In the genomic region with DNA sequence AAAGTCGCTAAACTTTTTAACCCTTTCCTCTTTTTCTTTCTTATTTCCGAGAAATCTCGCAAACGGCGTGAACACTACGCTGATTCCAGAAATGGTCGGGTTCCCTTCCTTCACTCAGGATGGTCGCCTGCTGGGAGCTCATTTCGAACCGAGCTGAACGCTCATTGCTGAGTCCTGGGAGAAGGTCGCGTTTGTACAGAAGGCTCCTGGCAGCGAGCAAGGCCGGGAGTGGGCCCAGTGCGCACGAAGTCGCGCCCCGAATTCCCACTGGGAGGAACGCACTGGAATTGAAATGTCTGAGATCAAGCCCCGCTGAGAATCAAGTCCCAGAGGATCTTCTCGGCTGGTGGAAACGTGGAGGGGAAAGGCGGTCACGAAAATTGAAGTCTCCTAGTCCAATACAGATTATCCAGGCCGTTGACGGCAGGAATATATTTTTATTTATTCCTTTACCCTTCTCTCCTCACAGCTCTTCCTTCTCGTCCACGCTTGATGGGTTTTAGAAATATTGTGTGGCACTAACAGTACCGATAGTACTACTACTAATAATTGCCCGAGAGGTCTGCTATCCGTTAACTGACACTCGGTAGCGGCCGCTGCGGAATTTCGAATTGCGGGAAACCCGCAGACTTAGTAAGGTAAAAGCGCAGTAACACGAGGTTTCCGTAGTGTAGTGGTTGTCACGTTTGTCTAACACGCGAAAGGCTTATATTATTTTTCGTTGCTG, we compare ENCODE assay signal across 14 cellular contexts.
A peak's percentile ranks its signal among the peaks of the same experiment; 100 is the strongest.
DNase-seq lines count a peak whose midpoint lies in the region; ATAC-seq and TF ChIP-seq lines count a peak whose summit lies in the region.
"Had no signal": no experiment of that assay in that cellular context is flagged by ENCODE, and none has a peak within 500 bp of the region (broad histone marks: within the 10 kb centered on the region; RNA-seq: fewer than 3 reads in every experiment).

No MANE protein-coding gene starts in this region.

- TF ChIP-seq CTCF in fibroblast of pulmonary artery (IDR thresholded peaks at IDR 0.05; ENCODE audit: low read length, missing control alignments) (no peak), retinal pigment epithelial cell (conservative IDR thresholded peaks at IDR 0.05; ENCODE audit: low read depth, low read length) (no peak), RWPE1 (conservative IDR thresholded peaks at IDR 0.05; ENCODE audit: low read depth) (no peak)

- intact Hi-C loops in activated CD4-positive, alpha-beta memory T cell treated with anti-CD3 and anti-CD28 coated beads for 36 hours (cut with micrococcal nuclease) = loop anchor here (5.0 kb wide), 1 partner anchor 88 kb away; no protein-coding TSS in a partner anchor

- CTCF ChIA-PET in activated CD4-positive, alpha-beta memory T cell treated with anti-CD3 and anti-CD28 coated beads for 36 hours (lab: Charles Lee) = interaction anchor here (1.2 to 1.7 kb wide), 2 partner anchors 11 to 72 kb away, joined by 3 read pairs; no protein-coding TSS in a partner anchor
- CTCF ChIA-PET in RWPE1 (lab: Yijun Ruan, JAX) = interaction anchor here (0.6 kb wide), 1 partner anchor 92 kb away, joined by 3 read pairs; no protein-coding TSS in a partner anchor

- no peak for DNase-seq in activated T-cell treated with anti-CD3 and anti-CD28 coated beads, Interleukin-2, amount 50 U/mL, for 72 hours
- no peak for DNase-seq in activated T-cell treated with anti-CD3 and anti-CD28 coated beads, Interleukin-2, amount 50 U/mL, for 1 hour
- no peak for DNase-seq in activated CD4-positive, alpha-beta memory T cell treated with anti-CD3 and anti-CD28 coated beads for 36 hours
- no peak for DNase-seq in fibroblast of pulmonary artery (ENCODE audit: low read depth)
- no peak for DNase-seq in retinal pigment epithelial cell (ENCODE audit: low read depth)
- DNase-seq in RWPE1 (ENCODE audit: low spot score) = no peak
- DNase-seq in substantia nigra (lab: John Stamatoyannopoulos, UW) = no peak
- DNase-seq: activated CD4-positive, alpha-beta T cell treated with anti-CD3 and anti-CD28 coated beads for 4 hours; cerebellar nuclear complex; Kasumi-1; NCI-H226 had no signal

- peak overlapping the region; percentile 65 to 66 for H3K4me3 Mint-ChIP-seq in activated T-cell treated with anti-CD3 and anti-CD28 coated beads, Interleukin-2, amount 50 U/mL, for 72 hours
- H3K4me3 Mint-ChIP-seq in activated CD4-positive, alpha-beta memory T cell treated with anti-CD3 and anti-CD28 coated beads for 36 hours = peak overlapping the region; percentile 29

- peaks cover 75% of the 10 kb centered on the region for H3K27me3 Mint-ChIP-seq in activated T-cell treated with anti-CD3 and anti-CD28 coated beads, Interleukin-2, amount 50 U/mL, for 72 hours (ENCODE audit: low read depth)
- H3K27me3 Mint-ChIP-seq in activated CD4-positive, alpha-beta memory T cell treated with anti-CD3 and anti-CD28 coated beads for 36 hours = peaks cover 62% of the 10 kb centered on the region

- peak overlapping the region; percentile 8 for H3K27ac Mint-ChIP-seq in activated T-cell treated with anti-CD3 and anti-CD28 coated beads, Interleukin-2, amount 50 U/mL, for 72 hours
- H3K27ac Mint-ChIP-seq in activated CD4-positive, alpha-beta memory T cell treated with anti-CD3 and anti-CD28 coated beads for 36 hours = no peak overlapping the region

- H3K9me3 Mint-ChIP-seq in activated T-cell treated with anti-CD3 and anti-CD28 coated beads, Interleukin-2, amount 50 U/mL, for 72 hours = no peaks in the 10 kb centered on the region
- peaks cover 6% of the 10 kb centered on the region for H3K9me3 Mint-ChIP-seq in activated CD4-positive, alpha-beta memory T cell treated with anti-CD3 and anti-CD28 coated beads for 36 hours

- POLR2A ChIA-PET in activated CD4-positive, alpha-beta memory T cell treated with anti-CD3 and anti-CD28 coated beads for 36 hours (lab: Charles Lee) = no interaction called here
- POLR2A ChIA-PET in RWPE1 (lab: Yijun Ruan, JAX; ENCODE audit: low non-redundant PET) = no interaction called here

- H3K36me3 Mint-ChIP-seq in activated T-cell treated with anti-CD3 and anti-CD28 coated beads, Interleukin-2, amount 50 U/mL, for 72 hours (ENCODE audit: insufficient read depth in 2 of 2) = peaks cover 3 to 9% of the 10 kb centered on the region in 2 donors
- peaks cover 8% of the 10 kb centered on the region for H3K36me3 Mint-ChIP-seq in activated CD4-positive, alpha-beta memory T cell treated with anti-CD3 and anti-CD28 coated beads for 36 hours

- H3K4me1 Mint-ChIP-seq in activated T-cell treated with anti-CD3 and anti-CD28 coated beads, Interleukin-2, amount 50 U/mL, for 72 hours (ENCODE audit: low read depth) = peaks cover 21% of the 10 kb centered on the region
- peaks cover 11% of the 10 kb centered on the region for H3K4me1 Mint-ChIP-seq in activated CD4-positive, alpha-beta memory T cell treated with anti-CD3 and anti-CD28 coated beads for 36 hours (ENCODE audit: low read depth)

- peak overlapping the region; percentile 17 for H3K4me3 ChIP-seq in fibroblast of pulmonary artery (replicated peaks; ENCODE audit: low read depth, low read length)
- peak overlapping the region; percentile 35 for H3K4me3 ChIP-seq in retinal pigment epithelial cell (ENCODE audit: low read length)

- H3K27ac ChIP-seq in RWPE1 = no peak overlapping the region
- H3K27ac ChIP-seq in substantia nigra (ENCODE audit: low read depth, low read length, poor library complexity, severe bottlenecking) = no peak overlapping the region
- H3K27ac ChIP-seq: parathyroid adenoma had no signal

- no peak for ATAC-seq in activated T-cell treated with anti-CD3 and anti-CD28 coated beads, Interleukin-2, amount 50 U/mL, for 72 hours (replicated peaks in 1 of 2)
- no peak for ATAC-seq in HG02981 (IDR thresholded peaks at IDR 0.05; ENCODE audit: unreplicated experiment)
- ATAC-seq: Right ventricle myocardium inferior had no signal
